ENCODE assay signal across 8 cellular contexts in the genomic region with DNA sequence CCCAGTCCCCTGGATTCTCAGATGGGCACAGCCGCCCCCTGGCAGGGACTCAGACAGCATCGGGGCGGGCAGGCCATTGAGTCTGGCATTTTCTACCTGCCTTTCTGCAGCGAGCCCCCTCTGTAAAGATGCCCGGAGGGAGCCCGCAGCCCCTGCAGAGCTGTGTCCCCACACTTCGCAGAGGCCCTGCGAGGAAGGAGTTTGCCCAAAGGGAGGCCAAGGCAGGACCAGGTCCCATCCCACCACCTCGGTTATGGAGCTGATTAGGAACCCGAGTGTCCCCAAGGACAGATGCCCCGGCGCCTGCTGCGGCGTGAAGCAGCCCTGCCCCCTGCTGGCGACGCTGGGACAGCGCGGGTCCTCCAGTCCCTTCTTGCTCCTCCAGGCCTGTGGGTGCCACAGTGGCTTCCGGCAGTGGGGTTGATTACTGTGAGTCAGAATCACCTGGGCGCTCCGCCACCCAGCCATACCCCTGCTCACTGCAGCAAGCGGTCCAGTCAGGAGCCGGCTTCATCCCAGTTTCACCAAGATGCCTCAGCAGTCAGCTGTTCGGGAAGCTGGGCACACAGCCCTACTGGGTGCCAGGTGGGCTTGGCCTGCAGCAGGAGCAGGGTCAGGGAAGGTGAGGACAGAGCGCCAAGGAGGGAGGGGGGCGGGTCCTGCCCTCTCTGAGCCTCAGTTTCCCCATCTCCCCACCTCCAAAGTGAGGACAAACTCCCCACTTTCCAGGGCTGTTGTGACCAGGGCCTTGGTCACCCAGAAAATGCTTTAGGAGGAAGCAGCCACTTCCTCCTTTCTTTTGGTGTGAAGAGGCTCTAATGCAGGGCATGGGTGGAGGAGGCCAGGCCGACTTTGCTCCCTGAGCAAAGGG.
DNase-seq lines count a peak whose midpoint lies in the region; ATAC-seq and TF ChIP-seq lines count a peak whose summit lies in the region.

No MANE protein-coding gene starts in this region.

- H2AFZ ChIP-seq in Karpas-422 (ENCODE audit: low read length) (no peak overlapping the region), neural progenitor cell (replicated peaks) (no peak overlapping the region)

- H3K36me3 ChIP-seq in CD8-positive, alpha-beta memory T cell (ENCODE audit: insufficient read depth, low read length): no peaks in the 10 kb centered on the region
- H3K36me3 ChIP-seq in Karpas-422 (ENCODE audit: insufficient read depth, low read length) (no peaks in the 10 kb centered on the region), RWPE2 (ENCODE audit: low read depth) (no peaks in the 10 kb centered on the region), neural progenitor cell (no peaks in the 10 kb centered on the region)

- H3K9me3 ChIP-seq in CD8-positive, alpha-beta memory T cell (ENCODE audit: low read length): no peaks in the 10 kb centered on the region
- H3K9me3 ChIP-seq in Karpas-422 (ENCODE audit: low read length) (peaks cover 8% of the 10 kb centered on the region), RWPE2 (ENCODE audit: severe bottlenecking) (peaks cover 2% of the 10 kb centered on the region), neural progenitor cell (ENCODE audit: low read depth) (no peaks in the 10 kb centered on the region)

- H3K4me2 ChIP-seq in Karpas-422 (ENCODE audit: low read depth, low read length, poor library complexity, severe bottlenecking) (no peak overlapping the region), neural progenitor cell (no peak overlapping the region)

- no peaks in the 10 kb centered on the region for H3K79me2 ChIP-seq in Karpas-422 (ENCODE audit: low read length)
- no peaks in the 10 kb centered on the region for H3K79me2 ChIP-seq in neural progenitor cell (ENCODE audit: low read depth)

- peaks cover 0 to 1% (median 0%) of the 10 kb centered on the region in 3 donors for H3K36me3 Mint-ChIP-seq in CD8-positive, alpha-beta memory T cell
- peaks cover 10% of the 10 kb centered on the region for H3K36me3 Mint-ChIP-seq in activated T-helper 17 cell treated with anti-CD3 and anti-CD28 coated beads, Interleukin-2, amount 50 U/mL, for 72 hours (ENCODE audit: low read depth)
- H3K36me3 Mint-ChIP-seq in neural progenitor cell: no peaks in the 10 kb centered on the region

- POLR2A ChIA-PET in CD8-positive, alpha-beta memory T cell (lab: Charles Lee): interaction anchor here (0.5 to 1.5 kb wide), 5 partner anchors 13 to 401 kb away, joined by 3 to 5 read pairs (median 3); partner anchors contain the start of gene RNU6ATAC

- peaks cover 5% of the 10 kb centered on the region for H3K27me3 ChIP-seq in CD8-positive, alpha-beta memory T cell (ENCODE audit: insufficient read depth, low read length, poor library complexity, severe bottlenecking)
- no peaks in the 10 kb centered on the region for H3K27me3 ChIP-seq in Karpas-422 (ENCODE audit: low read length)
- no peaks in the 10 kb centered on the region for H3K27me3 ChIP-seq in RWPE2 (ENCODE audit: insufficient read depth, poor library complexity, severe bottlenecking)
- H3K27me3 ChIP-seq in neural progenitor cell: no peaks in the 10 kb centered on the region

- H3K9me3 Mint-ChIP-seq in CD8-positive, alpha-beta memory T cell: peaks cover 0 to 2% (median 0%) of the 10 kb centered on the region in 5 donors
- H3K9me3 Mint-ChIP-seq in activated T-helper 17 cell treated with anti-CD3 and anti-CD28 coated beads, Interleukin-2, amount 50 U/mL, for 72 hours: no peaks in the 10 kb centered on the region
- peaks cover 4% of the 10 kb centered on the region for H3K9me3 Mint-ChIP-seq in neural progenitor cell

- peaks cover 3 to 7% of the 10 kb centered on the region in 2 donors for H3K27me3 Mint-ChIP-seq in CD8-positive, alpha-beta memory T cell
- H3K27me3 Mint-ChIP-seq in activated T-helper 17 cell treated with anti-CD3 and anti-CD28 coated beads, Interleukin-2, amount 50 U/mL, for 72 hours: peaks cover 4% of the 10 kb centered on the region
- H3K27me3 Mint-ChIP-seq in neural progenitor cell (ENCODE audit: insufficient read depth, low read depth): peaks cover 8% of the 10 kb centered on the region

- no peak overlapping the region for H3K4me3 ChIP-seq in CD8-positive, alpha-beta memory T cell (ENCODE audit: low read length)
- H3K4me3 ChIP-seq in Karpas-422 (ENCODE audit: low read length): no peak overlapping the region
- H3K4me3 ChIP-seq in RWPE2 (ENCODE audit: severe bottlenecking): no peak overlapping the region
- no peak overlapping the region for H3K4me3 ChIP-seq in neural progenitor cell

- peak overlapping the region in 2 of 7 donors; percentile 36 to 46 for H3K4me3 Mint-ChIP-seq in CD8-positive, alpha-beta memory T cell
- H3K4me3 Mint-ChIP-seq in activated T-helper 17 cell treated with anti-CD3 and anti-CD28 coated beads, Interleukin-2, amount 50 U/mL, for 72 hours: peak overlapping the region; percentile 20
- H3K4me3 Mint-ChIP-seq in neural progenitor cell: no peak overlapping the region

- CTCF ChIA-PET in CD8-positive, alpha-beta memory T cell (lab: Charles Lee): interaction anchor here (0.6 to 3.0 kb wide), 34 partner anchors 10 to 278 kb away, joined by 3 to 47 read pairs (median 4); partner anchors contain the start of gene RNU6ATAC

- peak; percentile 82 to 93 (median 83) for DNase-seq in CD8-positive, alpha-beta memory T cell
- DNase-seq in Karpas-422 (peak; percentile 89), RWPE2 (ENCODE audit: low spot score) (peak; percentile 95), fibroblast of peridontal ligament (ENCODE audit: extremely low read depth) (peak; percentile 79), neural progenitor cell (ENCODE audit: low spot score) (peak; percentile 83)
- peak; percentile 87 for DNase-seq in stimulated activated naive CD8-positive, alpha-beta T cell treated with anti-CD3 and anti-CD28 coated beads, Interleukin-15, Interleukin-2, amounts not matched to agents 100 U/mL and 50 U/mL, for 24 hours

- ATAC-seq in GM21390 (IDR thresholded peaks at IDR 0.05; ENCODE audit: unreplicated experiment): peak; percentile 81
- ATAC-seq in RWPE2 (ENCODE audit: low read depth): peak; percentile 95
- ATAC-seq in activated T-helper 17 cell treated with anti-CD3 and anti-CD28 coated beads, Interleukin-2, amount 50 U/mL, for 72 hours (replicated peaks): peak; percentile 99
- peak; percentile 99 for ATAC-seq in stimulated activated naive CD8-positive, alpha-beta T cell treated with anti-CD3 and anti-CD28 coated beads, Interleukin-15, Interleukin-2, amounts not matched to agents 100 U/mL and 50 U/mL, for 24 hours

- H4K20me1 ChIP-seq in Karpas-422 (ENCODE audit: insufficient read depth, low read depth, low read length): no peaks in the 10 kb centered on the region
- no peaks in the 10 kb centered on the region for H4K20me1 ChIP-seq in neural progenitor cell (ENCODE audit: low read depth)

- H3K4me1 Mint-ChIP-seq in CD8-positive, alpha-beta memory T cell: peaks cover 13 to 14% (median 14%) of the 10 kb centered on the region in 3 donors
- no peaks in the 10 kb centered on the region for H3K4me1 Mint-ChIP-seq in activated T-helper 17 cell treated with anti-CD3 and anti-CD28 coated beads, Interleukin-2, amount 50 U/mL, for 72 hours
- peaks cover 19% of the 10 kb centered on the region for H3K4me1 Mint-ChIP-seq in neural progenitor cell

- peaks cover 4% of the 10 kb centered on the region for H3F3A ChIP-seq in neural progenitor cell (ENCODE audit: low read depth)

- no peaks in the 10 kb centered on the region for H3K9me2 ChIP-seq in Karpas-422 (replicated peaks; ENCODE audit: insufficient read depth, low read length)

- no peak overlapping the region for H3K27ac ChIP-seq in CD8-positive, alpha-beta memory T cell (ENCODE audit: low read depth, low read length)
- no peak overlapping the region for H3K27ac ChIP-seq in Karpas-422 (ENCODE audit: low read length)
- H3K27ac ChIP-seq in RWPE2 (ENCODE audit: poor library complexity, severe bottlenecking): no peak overlapping the region
- no peak overlapping the region for H3K27ac ChIP-seq in neural progenitor cell

- no peak overlapping the region for H3K9ac ChIP-seq in Karpas-422 (ENCODE audit: low read length)
- no peak overlapping the region for H3K9ac ChIP-seq in neural progenitor cell

- H3K4me1 ChIP-seq in CD8-positive, alpha-beta memory T cell (ENCODE audit: insufficient read depth, low read length): peaks cover 7% of the 10 kb centered on the region
- H3K4me1 ChIP-seq in Karpas-422 (ENCODE audit: low read length) (no peaks in the 10 kb centered on the region), RWPE2 (ENCODE audit: insufficient read depth, poor library complexity, severe bottlenecking) (peaks cover 4% of the 10 kb centered on the region), neural progenitor cell (peaks cover 7% of the 10 kb centered on the region)

- peak overlapping the region; percentile 15 to 85 (median 68) for H3K27ac Mint-ChIP-seq in CD8-positive, alpha-beta memory T cell
- H3K27ac Mint-ChIP-seq in activated T-helper 17 cell treated with anti-CD3 and anti-CD28 coated beads, Interleukin-2, amount 50 U/mL, for 72 hours: peak overlapping the region; percentile 15
- no peak overlapping the region for H3K27ac Mint-ChIP-seq in neural progenitor cell

- TF ChIP-seq CTCF in RWPE2 (IDR thresholded peaks at IDR 0.05; ENCODE audit: poor library complexity, severe bottlenecking) (peak; percentile 97), neural progenitor cell (IDR thresholded peaks at IDR 0.05) (peak; percentile 97)
